ENCODE assay signal across 1 cellular context in genomic region chr4:16894406-16894805, GRCh38.
TF ChIP-seq lines count a peak whose summit lies in the region.

No MANE protein-coding gene starts in this region.

TF ChIP-seq in GM23338, 12 proteins besides CTCF, POLR2A, EP300 and RAD21 (continued from another document):
- TF ChIP-seq, protein P1, sequence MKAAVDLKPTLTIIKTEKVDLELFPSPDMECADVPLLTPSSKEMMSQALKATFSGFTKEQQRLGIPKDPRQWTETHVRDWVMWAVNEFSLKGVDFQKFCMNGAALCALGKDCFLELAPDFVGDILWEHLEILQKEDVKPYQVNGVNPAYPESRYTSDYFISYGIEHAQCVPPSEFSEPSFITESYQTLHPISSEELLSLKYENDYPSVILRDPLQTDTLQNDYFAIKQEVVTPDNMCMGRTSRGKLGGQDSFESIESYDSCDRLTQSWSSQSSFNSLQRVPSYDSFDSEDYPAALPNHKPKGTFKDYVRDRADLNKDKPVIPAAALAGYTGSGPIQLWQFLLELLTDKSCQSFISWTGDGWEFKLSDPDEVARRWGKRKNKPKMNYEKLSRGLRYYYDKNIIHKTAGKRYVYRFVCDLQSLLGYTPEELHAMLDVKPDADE (IDR thresholded peaks at IDR 0.05) = no peak
- TF ChIP-seq, protein P2, sequence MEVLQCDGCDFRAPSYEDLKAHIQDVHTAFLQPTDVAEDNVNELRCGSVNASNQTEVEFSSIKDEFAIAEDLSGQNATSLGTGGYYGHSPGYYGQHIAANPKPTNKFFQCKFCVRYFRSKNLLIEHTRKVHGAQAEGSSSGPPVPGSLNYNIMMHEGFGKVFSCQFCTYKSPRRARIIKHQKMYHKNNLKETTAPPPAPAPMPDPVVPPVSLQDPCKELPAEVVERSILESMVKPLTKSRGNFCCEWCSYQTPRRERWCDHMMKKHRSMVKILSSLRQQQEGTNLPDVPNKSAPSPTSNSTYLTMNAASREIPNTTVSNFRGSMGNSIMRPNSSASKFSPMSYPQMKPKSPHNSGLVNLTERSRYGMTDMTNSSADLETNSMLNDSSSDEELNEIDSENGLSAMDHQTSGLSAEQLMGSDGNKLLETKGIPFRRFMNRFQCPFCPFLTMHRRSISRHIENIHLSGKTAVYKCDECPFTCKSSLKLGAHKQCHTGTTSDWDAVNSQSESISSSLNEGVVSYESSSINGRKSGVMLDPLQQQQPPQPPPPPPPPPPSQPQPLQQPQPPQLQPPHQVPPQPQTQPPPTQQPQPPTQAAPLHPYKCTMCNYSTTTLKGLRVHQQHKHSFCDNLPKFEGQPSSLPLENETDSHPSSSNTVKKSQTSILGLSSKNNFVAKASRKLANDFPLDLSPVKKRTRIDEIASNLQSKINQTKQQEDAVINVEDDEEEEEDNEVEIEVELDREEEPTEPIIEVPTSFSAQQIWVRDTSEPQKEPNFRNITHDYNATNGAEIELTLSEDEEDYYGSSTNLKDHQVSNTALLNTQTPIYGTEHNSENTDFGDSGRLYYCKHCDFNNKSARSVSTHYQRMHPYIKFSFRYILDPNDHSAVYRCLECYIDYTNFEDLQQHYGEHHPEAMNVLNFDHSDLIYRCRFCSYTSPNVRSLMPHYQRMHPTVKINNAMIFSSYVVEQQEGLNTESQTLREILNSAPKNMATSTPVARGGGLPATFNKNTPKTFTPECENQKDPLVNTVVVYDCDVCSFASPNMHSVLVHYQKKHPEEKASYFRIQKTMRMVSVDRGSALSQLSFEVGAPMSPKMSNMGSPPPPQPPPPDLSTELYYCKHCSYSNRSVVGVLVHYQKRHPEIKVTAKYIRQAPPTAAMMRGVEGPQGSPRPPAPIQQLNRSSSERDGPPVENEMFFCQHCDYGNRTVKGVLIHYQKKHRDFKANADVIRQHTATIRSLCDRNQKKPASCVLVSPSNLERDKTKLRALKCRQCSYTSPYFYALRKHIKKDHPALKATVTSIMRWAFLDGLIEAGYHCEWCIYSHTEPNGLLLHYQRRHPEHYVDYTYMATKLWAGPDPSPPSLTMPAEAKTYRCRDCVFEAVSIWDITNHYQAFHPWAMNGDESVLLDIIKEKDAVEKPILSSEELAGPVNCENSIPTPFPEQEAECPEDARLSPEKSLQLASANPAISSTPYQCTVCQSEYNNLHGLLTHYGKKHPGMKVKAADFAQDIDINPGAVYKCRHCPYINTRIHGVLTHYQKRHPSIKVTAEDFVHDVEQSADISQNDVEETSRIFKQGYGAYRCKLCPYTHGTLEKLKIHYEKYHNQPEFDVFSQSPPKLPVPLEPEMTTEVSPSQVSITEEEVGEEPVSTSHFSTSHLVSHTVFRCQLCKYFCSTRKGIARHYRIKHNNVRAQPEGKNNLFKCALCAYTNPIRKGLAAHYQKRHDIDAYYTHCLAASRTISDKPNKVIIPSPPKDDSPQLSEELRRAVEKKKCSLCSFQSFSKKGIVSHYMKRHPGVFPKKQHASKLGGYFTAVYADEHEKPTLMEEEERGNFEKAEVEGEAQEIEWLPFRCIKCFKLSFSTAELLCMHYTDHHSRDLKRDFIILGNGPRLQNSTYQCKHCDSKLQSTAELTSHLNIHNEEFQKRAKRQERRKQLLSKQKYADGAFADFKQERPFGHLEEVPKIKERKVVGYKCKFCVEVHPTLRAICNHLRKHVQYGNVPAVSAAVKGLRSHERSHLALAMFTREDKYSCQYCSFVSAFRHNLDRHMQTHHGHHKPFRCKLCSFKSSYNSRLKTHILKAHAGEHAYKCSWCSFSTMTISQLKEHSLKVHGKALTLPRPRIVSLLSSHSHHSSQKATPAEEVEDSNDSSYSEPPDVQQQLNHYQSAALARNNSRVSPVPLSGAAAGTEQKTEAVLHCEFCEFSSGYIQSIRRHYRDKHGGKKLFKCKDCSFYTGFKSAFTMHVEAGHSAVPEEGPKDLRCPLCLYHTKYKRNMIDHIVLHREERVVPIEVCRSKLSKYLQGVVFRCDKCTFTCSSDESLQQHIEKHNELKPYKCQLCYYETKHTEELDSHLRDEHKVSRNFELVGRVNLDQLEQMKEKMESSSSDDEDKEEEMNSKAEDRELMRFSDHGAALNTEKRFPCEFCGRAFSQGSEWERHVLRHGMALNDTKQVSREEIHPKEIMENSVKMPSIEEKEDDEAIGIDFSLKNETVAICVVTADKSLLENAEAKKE (CRISPR knock-in tag; IDR thresholded peaks at IDR 0.05) = no peak
- TF ChIP-seq EZH2 (IDR thresholded peaks at IDR 0.05; ENCODE audit: low read depth, unreplicated experiment) (no peak), CREB1 (CRISPR knock-in tag; IDR thresholded peaks at IDR 0.05; ENCODE audit: low read depth) (no peak), EZH2phosphoT487 (IDR thresholded peaks at IDR 0.05; ENCODE audit: unreplicated experiment) (no peak), NANOG (IDR thresholded peaks at IDR 0.05; ENCODE audit: borderline replicate concordance) (no peak), ZNF331 (CRISPR knock-in tag; IDR thresholded peaks at IDR 0.05; ENCODE audit: low read depth) (no peak), ZNF114 (CRISPR knock-in tag; IDR thresholded peaks at IDR 0.05) (no peak), STAT1 (IDR thresholded peaks at IDR 0.05; ENCODE audit: unreplicated experiment) (no peak), JUNB (IDR thresholded peaks at IDR 0.05; ENCODE audit: unreplicated experiment) (no peak)
TF ChIP-seq in GM23338: peak in this region for 0.
